In genomic region chrX:30618160-30618765, GRCh38 we compare ENCODE assay signal across 14 cellular contexts. TPM values are rescaled to one million over a fixed set of nuclear protein-coding genes. Genes with fewer than 3 reads are reported as not detected.
DNase-seq lines count a peak whose midpoint lies in the region; ATAC-seq, FAIRE-seq and TF ChIP-seq lines count a peak whose summit lies in the region.
"Had no signal": no experiment of that assay in that cellular context is flagged by ENCODE, and none has a peak within 500 bp of the region (broad histone marks: within the 10 kb centered on the region; RNA-seq: fewer than 3 reads in every experiment).

No MANE protein-coding gene starts in this region.

- 0 out of 2 replicates have a peak, but pooled peaks cover 10% of the 10 kb centered on the region for H3F3A ChIP-seq in GM23248 (ENCODE audit: insufficient read depth)

- H3K4me2 ChIP-seq in A549 (no peak overlapping the region), GM23248 (ENCODE audit: unreplicated experiment) (no peak overlapping the region)

- no peaks in the 10 kb centered on the region for H4K20me1 ChIP-seq in GM23248 (ENCODE audit: insufficient read depth)

- no peaks in the 10 kb centered on the region for H3K9me2 ChIP-seq in GM23248 (ENCODE audit: insufficient read depth)

- H3K27ac ChIP-seq in A549 (no peak overlapping the region), GM23248 (no peak overlapping the region)
- H3K27ac ChIP-seq: cardiac muscle cell had no signal

- peak in 1 of 2 experiments; percentile 26; a peak in 2 of 5 replicates for TF ChIP-seq RAD21 in A549 (conservative IDR thresholded peaks at IDR 0.05 in 1 of 2, IDR thresholded peaks at IDR 0.05 in 1 of 2)

- no peak for TF ChIP-seq EP300 in A549 (IDR thresholded peaks at IDR 0.05)

- no peaks in the 10 kb centered on the region for H3K27me3 ChIP-seq in GM23248 (replicated peaks; ENCODE audit: insufficient read depth)
- H3K27me3 ChIP-seq: cardiac muscle cell had no signal

- in situ Hi-C loops in GM23248 (cut with MboI), result no loop called here

- POLR2A ChIA-PET in A549 (lab: Yijun Ruan, JAX), result no interaction called here

- H3K4me1 ChIP-seq in A549 (no peaks in the 10 kb centered on the region), GM23248 (ENCODE audit: insufficient read depth) (peaks cover 32% of the 10 kb centered on the region)

- H3K36me3 ChIP-seq in GM23248 (ENCODE audit: low read depth), result no peaks in the 10 kb centered on the region
- H3K36me3 ChIP-seq: cardiac muscle cell had no signal

- H3K9me3 ChIP-seq in A549 (no peaks in the 10 kb centered on the region), GM23248 (ENCODE audit: low read depth) (no peaks in the 10 kb centered on the region)

- CTCF ChIA-PET in A549 (lab: Yijun Ruan, JAX), result interaction anchor here (0.8 kb wide), 1 partner anchor 48 kb away, joined by 4 read pairs; no protein-coding TSS in a partner anchor

- no peak for TF ChIP-seq POLR2A in A549 (IDR thresholded peaks at IDR 0.05; ENCODE audit: low read length)

- no peaks in the 10 kb centered on the region for H3K79me2 ChIP-seq in GM23248 (ENCODE audit: insufficient read depth)

- TF ChIP-seq CTCF in A549 (IDR thresholded peaks at IDR 0.05) (no peak), epithelial cell of esophagus (IDR thresholded peaks at IDR 0.05; ENCODE audit: insufficient read depth, low read depth, low read length, missing control alignments) (no peak)

- peak in 1 of 2 experiments; percentile 26 for DNase-seq in A549 (ENCODE audit: low read depth in 1 of 2, low spot score in 1 of 2)
- DNase-seq in GM23248, result peak; percentile 9
- DNase-seq in NOMO-1 (lab: John Stamatoyannopoulos, UW; ENCODE audit: unreplicated experiment in 2 of 2), result peak; percentile 53 to 55
- DNase-seq in epithelial cell of esophagus (ENCODE audit: low read depth), result peak; percentile 18
- no peak for DNase-seq in activated CD4-positive, alpha-beta T cell treated with anti-CD3 and anti-CD28 coated beads, Interleukin-2, amount 50 U/mL, for 48 hours
- DNase-seq in germinal center (ENCODE audit: low spot score), result no peak
- DNase-seq: activated naive CD4-positive, alpha-beta T cell treated with anti-CD3 and anti-CD28 coated beads for 36 hours; DMS79 treated with DMSO at 0.1 percent for 48 hours; erythroblast; NCI-H2029 had no signal

- peak; percentile 24 to 61; a peak in 4 of 6 replicates for ATAC-seq in A549
- no peak for ATAC-seq in GM18498 (IDR thresholded peaks at IDR 0.05; ENCODE audit: unreplicated experiment)
- no peak for ATAC-seq in HG03097 (IDR thresholded peaks at IDR 0.05; ENCODE audit: low FRiP score, unreplicated experiment)

- H3K9ac ChIP-seq in GM23248, result no peak overlapping the region

- WGBS in A549 (ENCODE audit: missing lambda C conversion rate), result 38% methylated on average over 7 of the region's 7 CpGs
- 97 to 98% methylated on average over 4 to 7 of the region's 7 CpGs for WGBS in GM23248 (ENCODE audit: low coverage in 1 of 2, low lambda C conversion rate in 2 of 2, missing lambda C conversion rate in 2 of 2), 2 experiments

- H3K4me3 ChIP-seq in A549 (no peak overlapping the region), GM23248 (no peak overlapping the region), epithelial cell of esophagus (ENCODE audit: low read length) (no peak overlapping the region)
- H3K4me3 ChIP-seq: cardiac muscle cell had no signal

- FAIRE-seq in A549 (lab: Jason Lieb, UNC), result no peak

- H2AFZ ChIP-seq in GM23248, result no peak overlapping the region

TF ChIP-seq in A549, 52 proteins besides CTCF, POLR2A, EP300 and RAD21:
- TF ChIP-seq CBX2 (IDR thresholded peaks at IDR 0.05; ENCODE audit: borderline replicate concordance, low read depth) (no peak), PHF8 (IDR thresholded peaks at IDR 0.05; ENCODE audit: borderline replicate concordance, low read depth) (no peak), TP53 (CRISPR knock-in tag; IDR thresholded peaks at IDR 0.05) (no peak), GATA3 (IDR thresholded peaks at IDR 0.05; ENCODE audit: borderline replicate concordance) (no peak), BHLHE40 (IDR thresholded peaks at IDR 0.05; ENCODE audit: low read depth, low read length) (no peak), NFE2L2 (conservative IDR thresholded peaks at IDR 0.05; ENCODE audit: low read length) (no peak), JUN (IDR thresholded peaks at IDR 0.05) (no peak), RFX5 (IDR thresholded peaks at IDR 0.05) (no peak), ELK1 (IDR thresholded peaks at IDR 0.05; ENCODE audit: low read depth, low read length) (no peak), RARB (CRISPR knock-in tag; IDR thresholded peaks at IDR 0.05) (no peak), NR3C1 (IDR thresholded peaks at IDR 0.05) (no peak), NPAS2 (CRISPR knock-in tag; IDR thresholded peaks at IDR 0.05; ENCODE audit: borderline replicate concordance) (no peak), SMC3 (IDR thresholded peaks at IDR 0.05) (no peak), EHF (CRISPR knock-in tag; IDR thresholded peaks at IDR 0.05) (no peak)

RNA-seq across cellular contexts. Expression of gene GK, which starts 35.0 kb away (rescaled TPM):
- polyA plus RNA-seq in A549 (2011; rRNA removed) (5.1 and 7.1 TPM in 2 replicates), A549 (2017; fragmentation: RNase III; extraction: RNeasy Plus Mini Kit Qiagen cat#74134 plus additional on column Dnase treatment) (1.3 to 1.5 TPM (median 1.4 TPM) in 3 replicates), GM23248 (2016; fragmentation: Nextera tagmentation; extraction: Ambion mirVana) (15.2 and 16.9 TPM in 2 replicates)
- 1.3 and 1.5 TPM in 2 replicates for polyA plus RNA-seq in A549 (2012; cell fraction: cytosol; rRNA removed)
- polyA plus RNA-seq in A549 (2012; cell fraction: nucleus; rRNA removed), result 1.4 TPM in 2 replicates
- polyA minus RNA-seq in A549 (2011; rRNA and poly(A)+ RNA removed), result 1.7 and 3.5 TPM in 2 replicates
- 10.4 and 11.8 TPM in 2 replicates for total RNA-seq in GM23248 (2014; rRNA removed; shearing (Covaris generic))

RNA-seq across cellular contexts. Expression of gene TASL, which starts 40.7 kb away (rescaled TPM):
- polyA plus RNA-seq in A549 (2011; rRNA removed), result not detected in 2 replicates
- polyA plus RNA-seq in A549 (2012; cell fraction: cytosol; rRNA removed), result not detected in 2 replicates
- not detected in 2 replicates for polyA plus RNA-seq in A549 (2012; cell fraction: nucleus; rRNA removed)
- not detected in 3 replicates for polyA plus RNA-seq in A549 (2017; fragmentation: RNase III; extraction: RNeasy Plus Mini Kit Qiagen cat#74134 plus additional on column Dnase treatment)
- not detected in 2 replicates for polyA minus RNA-seq in A549 (2011; rRNA and poly(A)+ RNA removed)
- total RNA-seq in GM23248 (2014; rRNA removed; shearing (Covaris generic)), result not detected in 2 replicates
- not detected in 2 replicates for polyA plus RNA-seq in GM23248 (2016; fragmentation: Nextera tagmentation; extraction: Ambion mirVana)
- total RNA-seq: cardiac muscle cell, HT1080 had no signal
- polyA plus RNA-seq: cardiac muscle cell had no signal

Comparison
In these comparisons a context has a peak if more than half of its experiments do, and no peak if none do; other contexts are left out.
1. ATAC-seq: peak in A549 (2 of 2); none in GM18498 (single experiment) and HG03097 (single experiment).
2. DNase-seq: peak in GM23248 (single experiment), NOMO-1 (2 of 2) and epithelial cell of esophagus (single experiment); none in activated CD4-positive, alpha-beta T cell treated with anti-CD3 and anti-CD28 coated beads, Interleukin-2, amount 50 U/mL, for 48 hours (0 of 2) and germinal center (single experiment).